In genomic region chr2:62570861-62571698, GRCh38 we compare ENCODE assay signal across 9 cellular contexts.
A peak's percentile ranks its signal among the peaks of the same experiment; 100 is the strongest.
DNase-seq lines count a peak whose midpoint lies in the region; ATAC-seq, FAIRE-seq and TF ChIP-seq lines count a peak whose summit lies in the region.
"Had no signal": no experiment of that assay in that cellular context is flagged by ENCODE, and none has a peak within 500 bp of the region (broad histone marks: within the 10 kb centered on the region; RNA-seq: fewer than 3 reads in every experiment).

No MANE protein-coding gene starts in this region.

- TF ChIP-seq POLR2A in HCT116 (IDR thresholded peaks at IDR 0.05; ENCODE audit: borderline replicate concordance, extremely low read depth, insufficient read depth, insufficient read length) (no peak), H54 (IDR thresholded peaks at IDR 0.05; ENCODE audit: low read depth, low read length) (no peak)

- H3K27ac ChIP-seq in HCT116 (ENCODE audit: low read depth, low read length), result peak overlapping the region; percentile 91
- H3K27ac ChIP-seq in SJCRH30, result no peak overlapping the region

- H3K4me3 ChIP-seq in HCT116 (replicated peaks in 1 of 2; ENCODE audit: low read depth in 1 of 2, low read length in 2 of 2), result no peak overlapping the region
- peak overlapping the region; percentile 28 to 32 for H3K4me3 ChIP-seq in cardiac fibroblast (replicated peaks in 1 of 2; ENCODE audit: low read depth in 2 of 2, low read length in 2 of 2)
- H3K4me3 ChIP-seq in kidney epithelial cell (ENCODE audit: low read depth, low read length), result peak overlapping the region; percentile 34
- no peak overlapping the region for H3K4me3 ChIP-seq in SJCRH30

- TF ChIP-seq CTCF in HCT116 (IDR thresholded peaks at IDR 0.05 in 2 of 3, conservative IDR thresholded peaks at IDR 0.05 in 1 of 3; ENCODE audit: borderline replicate concordance in 1 of 3, insufficient read depth in 1 of 3, low read depth in 2 of 3, low read length in 2 of 3), result no peak
- no peak for TF ChIP-seq CTCF in cardiac fibroblast (IDR thresholded peaks at IDR 0.05; ENCODE audit: low read depth, low read length)
- TF ChIP-seq CTCF in kidney epithelial cell (IDR thresholded peaks at IDR 0.05; ENCODE audit: insufficient read depth, low read length, poor library complexity, severe bottlenecking), result no peak

- DNase-seq in HCT116 (ENCODE audit: low read depth, low spot score) (no peak), cardiac fibroblast (ENCODE audit: low read depth in 2 of 2) (peak in 1 of 2 donors; percentile 19), kidney epithelial cell (ENCODE audit: low read depth) (no peak), SJCRH30 (no peak), NK-92 (lab: John Stamatoyannopoulos, UW; ENCODE audit: unreplicated experiment) (no peak), H54 (ENCODE audit: insufficient read length, low spot score) (no peak)
- DNase-seq in stimulated activated effector memory CD8-positive, alpha-beta T cell treated with anti-CD3 and anti-CD28 coated beads, Interleukin-12 subunit alpha, Interleukin-12 subunit beta, amount 100 ng/mL, for 72 hours (ENCODE audit: low spot score in 2 of 2), result no peak

- no peak for TF ChIP-seq RAD21 in HCT116 (IDR thresholded peaks at IDR 0.05; ENCODE audit: low read depth)

- H3K9me3 ChIP-seq in HCT116 (ENCODE audit: control insufficient read depth in 1 of 2, insufficient read depth in 1 of 2, low read depth in 1 of 2, low read length in 2 of 2), result peaks cover 0 to 8% of the 10 kb centered on the region in 2 experiments; a peak in 1 of 4 replicates
- no peaks in the 10 kb centered on the region for H3K9me3 ChIP-seq in SJCRH30 (replicated peaks)

- H3K27me3 ChIP-seq in HCT116 (ENCODE audit: insufficient read depth, low read length) (no peaks in the 10 kb centered on the region), kidney epithelial cell (ENCODE audit: control insufficient read depth, insufficient read depth, low read length) (no peaks in the 10 kb centered on the region), SJCRH30 (no peaks in the 10 kb centered on the region)

- peak overlapping the region; percentile 36; the same call in 1 of the 2 replicates for H3K9ac ChIP-seq in HCT116 (ENCODE audit: low read length)

- H3K27ac Mint-ChIP-seq in stimulated activated effector memory CD8-positive, alpha-beta T cell treated with anti-CD3 and anti-CD28 coated beads, Interleukin-12 subunit alpha, Interleukin-12 subunit beta, amount 100 ng/mL, for 72 hours, result no peak overlapping the region

- no peaks in the 10 kb centered on the region for H3K9me2 ChIP-seq in HCT116 (ENCODE audit: insufficient read depth)

- no peaks in the 10 kb centered on the region for H3K79me2 ChIP-seq in HCT116 (ENCODE audit: insufficient read depth, low read length)

- intact Hi-C loops in HCT116 (cut with micrococcal nuclease), result no loop called here

- CTCF ChIA-PET in HCT116 (lab: Charles Lee), result no interaction called here

- no peaks in the 10 kb centered on the region for H3K9me3 Mint-ChIP-seq in stimulated activated effector memory CD8-positive, alpha-beta T cell treated with anti-CD3 and anti-CD28 coated beads, Interleukin-12 subunit alpha, Interleukin-12 subunit beta, amount 100 ng/mL, for 72 hours
- H3K9me3 Mint-ChIP-seq: neural crest cell had no signal

- H2AFZ ChIP-seq in HCT116 (ENCODE audit: low read depth, low read length, poor library complexity, severe bottlenecking), result no peak overlapping the region

- no peak overlapping the region for H3K4me3 Mint-ChIP-seq in stimulated activated effector memory CD8-positive, alpha-beta T cell treated with anti-CD3 and anti-CD28 coated beads, Interleukin-12 subunit alpha, Interleukin-12 subunit beta, amount 100 ng/mL, for 72 hours
- H3K4me3 Mint-ChIP-seq: neural crest cell had no signal

- no peak for ATAC-seq in HCT116
- ATAC-seq in stimulated activated effector memory CD8-positive, alpha-beta T cell treated with anti-CD3 and anti-CD28 coated beads, Interleukin-12 subunit alpha, Interleukin-12 subunit beta, amount 100 ng/mL, for 72 hours, result peak; percentile 49
- ATAC-seq in GM19467 (IDR thresholded peaks at IDR 0.05; ENCODE audit: unreplicated experiment), result no peak

- FAIRE-seq in H54 (lab: Jason Lieb, UNC), result no peak

- H3K4me1 Mint-ChIP-seq in stimulated activated effector memory CD8-positive, alpha-beta T cell treated with anti-CD3 and anti-CD28 coated beads, Interleukin-12 subunit alpha, Interleukin-12 subunit beta, amount 100 ng/mL, for 72 hours, result no peaks in the 10 kb centered on the region

- H3K4me1 ChIP-seq in HCT116 (ENCODE audit: control insufficient read depth in 1 of 2, insufficient read depth in 2 of 2, low read length in 2 of 2), result peaks cover 47 to 55% of the 10 kb centered on the region in 2 experiments
- H3K4me1 ChIP-seq in SJCRH30, result peaks cover 4% of the 10 kb centered on the region; the same call in 1 of the 2 replicates

- RAD21 ChIA-PET in HCT116 (lab: Charles Lee; ENCODE audit: low non-redundant PET in 1 of 2, low total read pairs in 2 of 2, uncharacterized antibody in 2 of 2, unreplicated experiment in 2 of 2), result no interaction called here

- peak overlapping the region; percentile 60; the same call in 1 of the 2 replicates for H3K4me2 ChIP-seq in HCT116 (ENCODE audit: low read length)

- H3K36me3 Mint-ChIP-seq in stimulated activated effector memory CD8-positive, alpha-beta T cell treated with anti-CD3 and anti-CD28 coated beads, Interleukin-12 subunit alpha, Interleukin-12 subunit beta, amount 100 ng/mL, for 72 hours, result no peaks in the 10 kb centered on the region

- no TSS peak for BruUV-seq in HCT116 (replicated peaks; lab: Mats Ljungman, UMichigan)

- H3K36me3 ChIP-seq in HCT116 (ENCODE audit: control insufficient read depth in 1 of 2, insufficient read depth in 2 of 2, low read length in 2 of 2) (peaks cover 0 to 24% of the 10 kb centered on the region in 2 experiments; a peak in 1 of 4 replicates), kidney epithelial cell (ENCODE audit: control insufficient read depth, insufficient read depth, low read length) (no peaks in the 10 kb centered on the region), SJCRH30 (no peaks in the 10 kb centered on the region)

- H4K20me1 ChIP-seq in HCT116 (ENCODE audit: insufficient read depth), result no peaks in the 10 kb centered on the region

- POLR2A ChIA-PET in HCT116 (lab: Charles Lee), result interaction anchor here (1.4 kb wide), 1 partner anchor 134 kb away, joined by 3 read pairs; the partner anchor contains the start of gene EHBP1

TF ChIP-seq in HCT116, 20 proteins besides CTCF, POLR2A, EP300 and RAD21:
- no peak for TF ChIP-seq SRF (IDR thresholded peaks at IDR 0.05; ENCODE audit: low read depth)
- TF ChIP-seq YY1 (IDR thresholded peaks at IDR 0.05; ENCODE audit: extremely low read depth, insufficient replicate concordance, low read depth, low read length), result no peak
- TF ChIP-seq EZH2 (IDR thresholded peaks at IDR 0.05), result no peak
- TF ChIP-seq ELF1 (IDR thresholded peaks at IDR 0.05; ENCODE audit: borderline replicate concordance, low read depth), result no peak
- no peak for TF ChIP-seq SIN3A (IDR thresholded peaks at IDR 0.05; ENCODE audit: low read depth)
- TF ChIP-seq SP1 (IDR thresholded peaks at IDR 0.05; ENCODE audit: low read depth), result no peak
- no peak for TF ChIP-seq ZNF274 (IDR thresholded peaks at IDR 0.05; ENCODE audit: low read depth, low read length)
- no peak for TF ChIP-seq REST (IDR thresholded peaks at IDR 0.05; ENCODE audit: low read depth)
- no peak for TF ChIP-seq ZFX (IDR thresholded peaks at IDR 0.05)
- no peak for TF ChIP-seq POLR2AphosphoS5 (IDR thresholded peaks at IDR 0.05; ENCODE audit: low read depth, low read length)

Comparison
In these comparisons a context has a peak if more than half of its experiments do, and no peak if none do; other contexts are left out.
1. H3K4me3 ChIP-seq: peak in cardiac fibroblast (2 of 2) and kidney epithelial cell (single experiment); none in HCT116 (0 of 2) and SJCRH30 (single experiment).